ENCODE assay signal across 8 cellular contexts in genomic region chr4:26459054-26459755, GRCh38. TPM values are rescaled to one million over a fixed set of nuclear protein-coding genes. Genes with fewer than 3 reads are reported as not detected.
DNase-seq lines count a peak whose midpoint lies in the region; ATAC-seq and TF ChIP-seq lines count a peak whose summit lies in the region.

No MANE protein-coding gene starts in this region.

- H3K4me3 ChIP-seq in HCT116 (replicated peaks in 1 of 2; ENCODE audit: low read depth in 1 of 2, low read length in 2 of 2): peak overlapping the region; percentile 32 to 46
- H3K4me3 ChIP-seq in right atrium auricular region: no peak overlapping the region
- peak overlapping the region; percentile 1 for H3K4me3 ChIP-seq in skeletal muscle satellite cell (ENCODE audit: low read length)

- peak; percentile 85 for ATAC-seq in HCT116

- no TSS peak for BruUV-seq in HCT116 (replicated peaks; lab: Mats Ljungman, UMichigan)

- peaks cover 0 to 15% of the 10 kb centered on the region in 2 experiments; a peak in 2 of 4 replicates for H3K4me1 ChIP-seq in HCT116 (ENCODE audit: control insufficient read depth in 1 of 2, insufficient read depth in 2 of 2, low read length in 2 of 2)
- H3K4me1 ChIP-seq in right atrium auricular region: no peaks in the 10 kb centered on the region
- peaks cover 40% of the 10 kb centered on the region for H3K4me1 ChIP-seq in skeletal muscle satellite cell (ENCODE audit: control insufficient read depth, insufficient read depth, low read length)

- H3K9me3 ChIP-seq in HCT116 (ENCODE audit: control insufficient read depth in 1 of 2, insufficient read depth in 1 of 2, low read depth in 1 of 2, low read length in 2 of 2): peaks cover 0 to 6% of the 10 kb centered on the region in 2 experiments; a peak in 1 of 4 replicates
- H3K9me3 ChIP-seq in right atrium auricular region: peaks cover 0 to 4% of the 10 kb centered on the region in 2 donors
- peaks cover 4% of the 10 kb centered on the region for H3K9me3 ChIP-seq in skeletal muscle satellite cell (replicated peaks; ENCODE audit: low read length)

- RAD21 ChIA-PET in HCT116 (lab: Charles Lee; ENCODE audit: low non-redundant PET in 1 of 2, low total read pairs in 2 of 2, uncharacterized antibody in 2 of 2, unreplicated experiment in 2 of 2): interaction anchor here in 1 of 2 experiments (0.7 kb wide), 2 partner anchors 110 to 262 kb away, joined by 3 read pairs; no protein-coding TSS in a partner anchor

- DNase-seq in activated naive CD4-positive, alpha-beta T cell treated with anti-CD3 and anti-CD28 coated beads for 36 hours: peak; percentile 8
- DNase-seq in activated naive CD4-positive, alpha-beta T cell treated with anti-CD3 and anti-CD28 coated beads, Interleukin-2, amount 50 U/mL, for 16 hours: no peak
- DNase-seq in HCT116 (ENCODE audit: low read depth, low spot score) (peak; percentile 61), NCI-H2081 treated with DMSO at 0.1 percent for 48 hours (lab: John Stamatoyannopoulos, UW) (peak; percentile 44), right atrium auricular region (ENCODE audit: low spot score) (no peak), T1000 (lab: John Stamatoyannopoulos, UW) (no peak)
- DNase-seq in activated naive CD8-positive, alpha-beta T cell treated with anti-CD3 and anti-CD28 coated beads for 36 hours: no peak

- no peak overlapping the region for H3K9ac ChIP-seq in HCT116 (ENCODE audit: low read length)
- H3K9ac ChIP-seq in skeletal muscle satellite cell (ENCODE audit: low read depth, low read length): peak overlapping the region; percentile 53

- peak overlapping the region; percentile 65 for H3K4me3 Mint-ChIP-seq in activated naive CD4-positive, alpha-beta T cell treated with anti-CD3 and anti-CD28 coated beads for 36 hours
- H3K4me3 Mint-ChIP-seq in activated naive CD8-positive, alpha-beta T cell treated with anti-CD3 and anti-CD28 coated beads for 36 hours: peak overlapping the region; percentile 37

- no peaks in the 10 kb centered on the region for H3K79me2 ChIP-seq in HCT116 (ENCODE audit: insufficient read depth, low read length)

- H3K4me1 Mint-ChIP-seq in activated naive CD4-positive, alpha-beta T cell treated with anti-CD3 and anti-CD28 coated beads for 36 hours (ENCODE audit: low read depth): peaks cover 19% of the 10 kb centered on the region
- peaks cover 10% of the 10 kb centered on the region for H3K4me1 Mint-ChIP-seq in activated naive CD8-positive, alpha-beta T cell treated with anti-CD3 and anti-CD28 coated beads for 36 hours

- H3K27me3 Mint-ChIP-seq in activated naive CD4-positive, alpha-beta T cell treated with anti-CD3 and anti-CD28 coated beads for 36 hours (ENCODE audit: low read depth): no peaks in the 10 kb centered on the region
- H3K27me3 Mint-ChIP-seq in activated naive CD8-positive, alpha-beta T cell treated with anti-CD3 and anti-CD28 coated beads for 36 hours: no peaks in the 10 kb centered on the region

- H3K36me3 Mint-ChIP-seq in activated naive CD4-positive, alpha-beta T cell treated with anti-CD3 and anti-CD28 coated beads for 36 hours (ENCODE audit: low read depth): no peaks in the 10 kb centered on the region
- H3K36me3 Mint-ChIP-seq in activated naive CD8-positive, alpha-beta T cell treated with anti-CD3 and anti-CD28 coated beads for 36 hours: no peaks in the 10 kb centered on the region

- no peak overlapping the region for H3K27ac ChIP-seq in HCT116 (ENCODE audit: low read depth, low read length)
- H3K27ac ChIP-seq in right atrium auricular region: no peak overlapping the region

- H3K36me3 ChIP-seq in HCT116 (ENCODE audit: control insufficient read depth in 1 of 2, insufficient read depth in 2 of 2, low read length in 2 of 2) (no peaks in the 10 kb centered on the region), right atrium auricular region (no peaks in the 10 kb centered on the region), skeletal muscle satellite cell (ENCODE audit: insufficient read depth, low read length) (no peaks in the 10 kb centered on the region)

- no peaks in the 10 kb centered on the region for H4K20me1 ChIP-seq in HCT116 (ENCODE audit: insufficient read depth)

- H3K27ac Mint-ChIP-seq in activated naive CD4-positive, alpha-beta T cell treated with anti-CD3 and anti-CD28 coated beads for 36 hours: no peak overlapping the region
- H3K27ac Mint-ChIP-seq in activated naive CD8-positive, alpha-beta T cell treated with anti-CD3 and anti-CD28 coated beads for 36 hours: no peak overlapping the region

- POLR2A ChIA-PET in HCT116 (lab: Charles Lee): no interaction called here

- H3K9me3 Mint-ChIP-seq in activated naive CD4-positive, alpha-beta T cell treated with anti-CD3 and anti-CD28 coated beads for 36 hours: peaks cover 1% of the 10 kb centered on the region
- H3K9me3 Mint-ChIP-seq in activated naive CD8-positive, alpha-beta T cell treated with anti-CD3 and anti-CD28 coated beads for 36 hours: peaks cover 2% of the 10 kb centered on the region

- H3K9me2 ChIP-seq in HCT116 (ENCODE audit: insufficient read depth): no peaks in the 10 kb centered on the region

- CTCF ChIA-PET in activated naive CD4-positive, alpha-beta T cell treated with anti-CD3 and anti-CD28 coated beads for 36 hours (lab: Charles Lee): interaction anchor here (0.6 to 2.3 kb wide), 23 partner anchors 47 to 1875 kb away, joined by 3 to 17 read pairs (median 3); partner anchors contain the start of gene DHX15
- CTCF ChIA-PET in HCT116 (lab: Charles Lee): interaction anchor here (1.0 to 1.6 kb wide), 3 partner anchors 9 to 260 kb away, joined by 3 to 6 read pairs (median 4); no protein-coding TSS in a partner anchor

- intact Hi-C loops in activated naive CD4-positive, alpha-beta T cell treated with anti-CD3 and anti-CD28 coated beads for 36 hours (cut with micrococcal nuclease): loop anchor here (1.0 to 5.0 kb wide), 6 partner anchors 125 to 858 kb away; partner anchors contain the start of genes STIM2 and TBC1D19
- intact Hi-C loops in HCT116 (cut with micrococcal nuclease): loop anchor here (2.0 to 10.0 kb wide), 3 partner anchors 123 to 556 kb away; partner anchors contain the start of gene TBC1D19

- H3K27me3 ChIP-seq in HCT116 (ENCODE audit: insufficient read depth, low read length): no peaks in the 10 kb centered on the region
- no peaks in the 10 kb centered on the region for H3K27me3 ChIP-seq in right atrium auricular region
- no peaks in the 10 kb centered on the region for H3K27me3 ChIP-seq in skeletal muscle satellite cell (ENCODE audit: control insufficient read depth, insufficient read depth, low read length)

- peak; percentile 84 for TF ChIP-seq RAD21 in HCT116 (IDR thresholded peaks at IDR 0.05; ENCODE audit: low read depth)

- TF ChIP-seq POLR2A in HCT116 (IDR thresholded peaks at IDR 0.05; ENCODE audit: borderline replicate concordance, extremely low read depth, insufficient read depth, insufficient read length): no peak

- TF ChIP-seq CTCF in HCT116 (IDR thresholded peaks at IDR 0.05 in 2 of 3, conservative IDR thresholded peaks at IDR 0.05 in 1 of 3; ENCODE audit: borderline replicate concordance in 1 of 3, insufficient read depth in 1 of 3, low read depth in 2 of 3, low read length in 2 of 3): peak; percentile 62 to 72 (median 63); a peak in 5 of 6 replicates
- TF ChIP-seq CTCF in right atrium auricular region (IDR thresholded peaks at IDR 0.05): peak; percentile 40 to 70

- H3K4me2 ChIP-seq in HCT116 (ENCODE audit: low read length): peak overlapping the region; percentile 72
- peak overlapping the region; percentile 56 for H3K4me2 ChIP-seq in skeletal muscle satellite cell (ENCODE audit: low read length)

- H2AFZ ChIP-seq in HCT116 (ENCODE audit: low read depth, low read length, poor library complexity, severe bottlenecking): peak overlapping the region; percentile 62

TF ChIP-seq in HCT116, 20 proteins besides CTCF, POLR2A, EP300 and RAD21:
- TF ChIP-seq CBX3 (IDR thresholded peaks at IDR 0.05; ENCODE audit: low read depth) (peak; percentile 28; the same call in 1 of the 2 replicates), JUND (IDR thresholded peaks at IDR 0.05) (no peak), SRF (IDR thresholded peaks at IDR 0.05; ENCODE audit: low read depth) (0 out of 2 replicates have a peak, but pooled peaks have one; percentile 13), CEBPB (IDR thresholded peaks at IDR 0.05; ENCODE audit: low read depth) (0 out of 2 replicates have a peak, but pooled peaks have one; percentile 18), SIN3A (IDR thresholded peaks at IDR 0.05; ENCODE audit: low read depth) (no peak), TCF7L2 (IDR thresholded peaks at IDR 0.05; ENCODE audit: borderline replicate concordance, extremely low read depth, insufficient read depth, insufficient read length) (no peak), EZH2phosphoT487 (IDR thresholded peaks at IDR 0.05; ENCODE audit: borderline replicate concordance) (no peak), SP1 (IDR thresholded peaks at IDR 0.05; ENCODE audit: low read depth) (no peak), EZH2 (IDR thresholded peaks at IDR 0.05) (no peak), ELF1 (IDR thresholded peaks at IDR 0.05; ENCODE audit: borderline replicate concordance, low read depth) (no peak)
- TF ChIP-seq, protein P1, sequence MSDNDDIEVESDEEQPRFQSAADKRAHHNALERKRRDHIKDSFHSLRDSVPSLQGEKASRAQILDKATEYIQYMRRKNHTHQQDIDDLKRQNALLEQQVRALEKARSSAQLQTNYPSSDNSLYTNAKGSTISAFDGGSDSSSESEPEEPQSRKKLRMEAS (IDR thresholded peaks at IDR 0.05): 0 out of 2 replicates have a peak, but pooled peaks have one; percentile 22

RNA-seq across cellular contexts. Expression of gene CCKAR, which starts 31.1 kb away (rescaled TPM):
- not detected for total RNA-seq in activated naive CD4-positive, alpha-beta T cell treated with anti-CD3 and anti-CD28 coated beads for 36 hours
- total RNA-seq in HCT116 (2021; ENCODE audit: unreplicated experiment): not detected
- polyA plus RNA-seq in HCT116 (2012): not detected in 2 replicates
- total RNA-seq in activated naive CD8-positive, alpha-beta T cell treated with anti-CD3 and anti-CD28 coated beads for 36 hours: not detected
- not detected for total RNA-seq in right atrium auricular region
- not detected in 2 replicates for total RNA-seq in skeletal muscle satellite cell (2012; rRNA removed)

Comparison
In these comparisons a context has a peak if more than half of its experiments do, and no peak if none do; other contexts are left out.
1. DNase-seq: peak in activated naive CD4-positive, alpha-beta T cell treated with anti-CD3 and anti-CD28 coated beads for 36 hours (single experiment), HCT116 (single experiment) and NCI-H2081 treated with DMSO at 0.1 percent for 48 hours (single experiment); none in activated naive CD4-positive, alpha-beta T cell treated with anti-CD3 and anti-CD28 coated beads, Interleukin-2, amount 50 U/mL, for 16 hours (single experiment), activated naive CD8-positive, alpha-beta T cell treated with anti-CD3 and anti-CD28 coated beads for 36 hours (single experiment), right atrium auricular region (single experiment) and T1000 (single experiment).
2. H3K4me3 ChIP-seq: peak in HCT116 (2 of 2) and skeletal muscle satellite cell (single experiment); none in right atrium auricular region (0 of 2).